Comparison of ENCODE assay signal across 1 cellular context in genomic region chr9:121984726-121985402, GRCh38.
TF ChIP-seq lines count a peak whose summit lies in the region.

No MANE protein-coding gene starts in this region.

TF ChIP-seq in endothelial cell of umbilical vein, 7 proteins besides CTCF, POLR2A, EP300 and RAD21 (continued from another document):
- TF ChIP-seq EZH2 (IDR thresholded peaks at IDR 0.05; ENCODE audit: borderline replicate concordance, low read depth, low read length, severe bottlenecking) = no peak
